ENCODE assay signal across 23 cellular contexts in genomic region chr11:64132982-64133705, GRCh38.
"Had no signal": no experiment of that assay in that cellular context is flagged by ENCODE, and none has a peak within 500 bp of the region (broad histone marks: within the 10 kb centered on the region; RNA-seq: fewer than 3 reads in every experiment).

No MANE protein-coding gene starts in this region.

- H3K27ac Mint-ChIP-seq: mesothelial cell of epicardium; stimulated activated effector memory CD8-positive, alpha-beta T cell treated with anti-CD3 and anti-CD28 coated beads, Interleukin-12 subunit alpha, Interleukin-12 subunit beta, amount 100 ng/mL, for 72 hours; stimulated activated naive CD8-positive, alpha-beta T cell treated with anti-CD3 and anti-CD28 coated beads, Interleukin-15, Interleukin-2, amounts not matched to agents 100 ng/mL and 50 ng/mL, for 24 hours; T-helper 2 cell treated with Interferon-gamma antibody and Interleukin-4, amounts not matched to agents 5 μg/mL and 100 μg/mL, for 36 hours; type B pancreatic cell had no signal

- ATAC-seq: gastroesophageal sphincter; stimulated activated effector memory CD8-positive, alpha-beta T cell treated with anti-CD3 and anti-CD28 coated beads, Interleukin-12 subunit alpha, Interleukin-12 subunit beta, amount 100 ng/mL, for 72 hours had no signal

- H3K36me3 Mint-ChIP-seq: mesothelial cell of epicardium; naive B cell; stimulated activated effector memory CD8-positive, alpha-beta T cell treated with anti-CD3 and anti-CD28 coated beads, Interleukin-12 subunit alpha, Interleukin-12 subunit beta, amount 100 ng/mL, for 72 hours; type B pancreatic cell had no signal

- H3K9me3 ChIP-seq: gastroesophageal sphincter, right atrium auricular region, uterus had no signal

- DNase-seq: activated CD4-positive, alpha-beta T cell treated with anti-CD3 and anti-CD28 coated beads for 4 hours; activated CD4-positive, alpha-beta T cell treated with anti-CD3 and anti-CD28 coated beads, Interleukin-2, amount 50 U/mL, for 4 hours; activated CD8-positive, alpha-beta memory T cell treated with anti-CD3 and anti-CD28 coated beads, Interleukin-2, amount 50 U/mL, for 4 hours; activated gamma-delta T cell; activated naive CD4-positive, alpha-beta T cell treated with anti-CD3 and anti-CD28 coated beads, Interleukin-2, amount 50 U/mL, for 16 hours; activated T-cell treated with anti-CD3 and anti-CD28 coated beads, Interleukin-2, amount 50 U/mL, for 1 hour; amniotic stem cell; left cardiac atrium; mammary epithelial cell; naive B cell; stimulated activated CD4-positive, alpha-beta T cell treated with anti-CD3 and anti-CD28 coated beads, Interleukin-4, amount 100 ng/mL, for 24 hours; uterus had no signal

- H3K27me3 ChIP-seq: gastroesophageal sphincter, hepatocyte, right atrium auricular region, uterus had no signal

- H3K4me1 ChIP-seq: uterus had no signal

- H3K4me3 Mint-ChIP-seq: mesothelial cell of epicardium; naive B cell; stimulated activated effector memory CD8-positive, alpha-beta T cell treated with anti-CD3 and anti-CD28 coated beads, Interleukin-12 subunit alpha, Interleukin-12 subunit beta, amount 100 ng/mL, for 72 hours; stimulated activated naive CD8-positive, alpha-beta T cell treated with anti-CD3 and anti-CD28 coated beads, Interleukin-15, Interleukin-2, amounts not matched to agents 100 ng/mL and 50 ng/mL, for 24 hours; T-helper 2 cell treated with Interferon-gamma antibody and Interleukin-4, amounts not matched to agents 5 μg/mL and 100 μg/mL, for 36 hours; type B pancreatic cell had no signal

- H2AFZ ChIP-seq: hepatocyte had no signal

- H3K4me3 ChIP-seq: gastroesophageal sphincter, hepatocyte, right atrium auricular region, uterus had no signal

- H3K27ac ChIP-seq: gastroesophageal sphincter, hepatocyte, right atrium auricular region, uterus had no signal

- H3K9me3 Mint-ChIP-seq: mesothelial cell of epicardium; naive B cell; stimulated activated effector memory CD8-positive, alpha-beta T cell treated with anti-CD3 and anti-CD28 coated beads, Interleukin-12 subunit alpha, Interleukin-12 subunit beta, amount 100 ng/mL, for 72 hours; stimulated activated naive CD8-positive, alpha-beta T cell treated with anti-CD3 and anti-CD28 coated beads, Interleukin-15, Interleukin-2, amounts not matched to agents 100 ng/mL and 50 ng/mL, for 24 hours; T-helper 2 cell treated with Interferon-gamma antibody and Interleukin-4, amounts not matched to agents 5 μg/mL and 100 μg/mL, for 36 hours; type B pancreatic cell had no signal

- H3K79me2 ChIP-seq: hepatocyte had no signal

- H3K36me3 ChIP-seq: gastroesophageal sphincter, right atrium auricular region, uterus had no signal

- H3K27me3 Mint-ChIP-seq: stimulated activated naive CD8-positive, alpha-beta T cell treated with anti-CD3 and anti-CD28 coated beads, Interleukin-15, Interleukin-2, amounts not matched to agents 100 ng/mL and 50 ng/mL, for 24 hours had no signal

- FAIRE-seq: astrocyte, endothelial cell of umbilical vein, keratinocyte had no signal

- H3K4me1 Mint-ChIP-seq: stimulated activated effector memory CD8-positive, alpha-beta T cell treated with anti-CD3 and anti-CD28 coated beads, Interleukin-12 subunit alpha, Interleukin-12 subunit beta, amount 100 ng/mL, for 72 hours had no signal
